Comparison of ENCODE assay signal across 1 cellular context in genomic region chr12:131894313-131894860, GRCh38.
TF ChIP-seq lines count a peak whose summit lies in the region.

Gene ULK1, plus strand, starts transcription at chr12:131894622. Its CDS starts 380 bp downstream, at chr12:131895002.

TF ChIP-seq in HepG2, 621 proteins besides CTCF, POLR2A, EP300 and RAD21 (continued from another document):
- TF ChIP-seq ARID4A (CRISPR knock-in tag; IDR thresholded peaks at IDR 0.05; ENCODE audit: borderline replicate concordance), result peak; percentile 41; the same call in 1 of the 2 replicates
- TF ChIP-seq ZNF75D (CRISPR knock-in tag; IDR thresholded peaks at IDR 0.05; ENCODE audit: borderline replicate concordance), result no peak
- TF ChIP-seq ZNF296 (CRISPR knock-in tag; conservative IDR thresholded peaks at IDR 0.05), result no peak
- peak; percentile 46; the same call in 1 of the 2 replicates for TF ChIP-seq TAF1 (CRISPR knock-in tag; IDR thresholded peaks at IDR 0.05)
- peak; percentile 28 for TF ChIP-seq YY1 (IDR thresholded peaks at IDR 0.05; ENCODE audit: insufficient read depth, insufficient replicate concordance, low read depth, low read length)
- no peak for TF ChIP-seq ZNF354B (CRISPR knock-in tag; IDR thresholded peaks at IDR 0.05)
- peak; percentile 40; the same call in 1 of the 2 replicates for TF ChIP-seq YEATS4 (CRISPR knock-in tag; IDR thresholded peaks at IDR 0.05; ENCODE audit: borderline replicate concordance)
- TF ChIP-seq BRD4 (CRISPR knock-in tag; IDR thresholded peaks at IDR 0.05), result no peak
- no peak for TF ChIP-seq CBX1 (IDR thresholded peaks at IDR 0.05; ENCODE audit: low read depth)
- TF ChIP-seq RBFOX2 (IDR thresholded peaks at IDR 0.05; ENCODE audit: low read depth, low read length), result peak; percentile 86
- TF ChIP-seq RORA (CRISPR knock-in tag; IDR thresholded peaks at IDR 0.05), result no peak
- TF ChIP-seq TBP (CRISPR knock-in tag; IDR thresholded peaks at IDR 0.05), result no peak
TF ChIP-seq in HepG2: peak in this region for 33.
